In genomic region chr17:80732268-80732667, GRCh38 we compare ENCODE assay signal across 18 cellular contexts.
A peak's percentile ranks its signal among the peaks of the same experiment; 100 is the strongest.
DNase-seq lines count a peak whose midpoint lies in the region; ATAC-seq, FAIRE-seq and TF ChIP-seq lines count a peak whose summit lies in the region.
"Had no signal": no experiment of that assay in that cellular context is flagged by ENCODE, and none has a peak within 500 bp of the region (broad histone marks: within the 10 kb centered on the region; RNA-seq: fewer than 3 reads in every experiment).

No MANE protein-coding gene starts in this region.

- H3K4me1 ChIP-seq in CD4-positive, alpha-beta memory T cell (ENCODE audit: insufficient read depth, low read length), result peaks cover 24% of the 10 kb centered on the region
- H3K4me1 ChIP-seq: adrenal gland, esophagus squamous epithelium, tibial nerve had no signal

- peaks cover 11 to 51% (median 25%) of the 10 kb centered on the region in 4 donors for H3K4me1 Mint-ChIP-seq in CD4-positive, alpha-beta memory T cell
- peaks cover 19 to 58% (median 46%) of the 10 kb centered on the region in 4 donors for H3K4me1 Mint-ChIP-seq in naive thymus-derived CD8-positive, alpha-beta T cell

- ATAC-seq in naive thymus-derived CD8-positive, alpha-beta T cell, result no peak
- ATAC-seq in GM18907 (IDR thresholded peaks at IDR 0.05; ENCODE audit: unreplicated experiment), result no peak
- ATAC-seq: HCT116; natural killer cell treated with Interleukin-12 subunit alpha and Interleukin-12 subunit beta and Interleukin-15 and Interleukin-18, amount 100 ng/mL, for 72 hours; right cardiac atrium had no signal

- H3K36me3 Mint-ChIP-seq in CD4-positive, alpha-beta memory T cell, result peaks cover 23 to 38% of the 10 kb centered on the region in 2 donors
- peaks cover 0 to 7% (median 1%) of the 10 kb centered on the region in 3 donors for H3K36me3 Mint-ChIP-seq in naive thymus-derived CD8-positive, alpha-beta T cell
- H3K36me3 Mint-ChIP-seq: natural killer cell treated with Interleukin-12 subunit alpha and Interleukin-12 subunit beta and Interleukin-15 and Interleukin-18, amount 100 ng/mL, for 72 hours had no signal

- intact Hi-C loops in CD4-positive, alpha-beta memory T cell (cut with micrococcal nuclease), result loop anchor here (5.0 kb wide), 1 partner anchor 60 kb away; no protein-coding TSS in a partner anchor

- no peak for TF ChIP-seq CTCF in cardiac fibroblast (IDR thresholded peaks at IDR 0.05; ENCODE audit: low read depth, low read length)

- no peaks in the 10 kb centered on the region for H3K36me3 ChIP-seq in CD4-positive, alpha-beta memory T cell (ENCODE audit: insufficient read depth, low read length)
- H3K36me3 ChIP-seq: adrenal gland had no signal

- FAIRE-seq in frontal cortex (lab: Jason Lieb, UNC), result no peak

- H3K27me3 Mint-ChIP-seq in CD4-positive, alpha-beta memory T cell, result no peaks in the 10 kb centered on the region
- no peaks in the 10 kb centered on the region for H3K27me3 Mint-ChIP-seq in naive thymus-derived CD8-positive, alpha-beta T cell
- H3K27me3 Mint-ChIP-seq: natural killer cell treated with Interleukin-12 subunit alpha and Interleukin-12 subunit beta and Interleukin-15 and Interleukin-18, amount 100 ng/mL, for 72 hours had no signal

- in situ Hi-C loops in ACHN (cut with HindIII; ENCODE audit: low pct_ligation_motif_present, low pct_unique_long_range_greater_than_20kb, low sequenced_read_pairs), result no loop called here

- POLR2A ChIA-PET in CD4-positive, alpha-beta memory T cell (lab: Charles Lee; ENCODE audit: partially characterized antibody), result no interaction called here
- POLR2A ChIA-PET in naive thymus-derived CD8-positive, alpha-beta T cell (lab: Charles Lee), result interaction anchor here (0.8 kb wide), 1 partner anchor 101 kb away, joined by 3 read pairs; no protein-coding TSS in a partner anchor

- H3K27me3 ChIP-seq in CD4-positive, alpha-beta memory T cell (ENCODE audit: insufficient read depth, low read length), result no peaks in the 10 kb centered on the region
- H3K27me3 ChIP-seq: adrenal gland, esophagus squamous epithelium, tibial nerve had no signal

- no peak overlapping the region for H3K4me3 ChIP-seq in CD4-positive, alpha-beta memory T cell (ENCODE audit: low read length in 2 of 2)
- H3K4me3 ChIP-seq in cardiac fibroblast (replicated peaks in 1 of 2; ENCODE audit: low read depth in 2 of 2, low read length in 2 of 2), result no peak overlapping the region
- H3K4me3 ChIP-seq: adrenal gland, esophagus squamous epithelium, PC-9, tibial nerve had no signal

- H3K9me3 ChIP-seq in CD4-positive, alpha-beta memory T cell (ENCODE audit: control insufficient read depth in 1 of 2, low read length in 2 of 2), result no peaks in the 10 kb centered on the region
- H3K9me3 ChIP-seq: adrenal gland, esophagus squamous epithelium, tibial nerve had no signal

- no peaks in the 10 kb centered on the region for H3K9me3 Mint-ChIP-seq in CD4-positive, alpha-beta memory T cell
- H3K9me3 Mint-ChIP-seq in naive thymus-derived CD8-positive, alpha-beta T cell, result no peaks in the 10 kb centered on the region
- H3K9me3 Mint-ChIP-seq: natural killer cell treated with Interleukin-12 subunit alpha and Interleukin-12 subunit beta and Interleukin-15 and Interleukin-18, amount 100 ng/mL, for 72 hours had no signal

- CTCF ChIA-PET in CD4-positive, alpha-beta memory T cell (lab: Charles Lee; ENCODE audit: partially characterized antibody), result interaction anchor here (0.8 to 1.5 kb wide), 3 partner anchors 11 to 167 kb away, joined by 3 to 7 read pairs (median 7); no protein-coding TSS in a partner anchor

- no peak for DNase-seq in CD4-positive, alpha-beta memory T cell
- peak; percentile 45 for DNase-seq in HS-5 (ENCODE audit: low read depth)
- peak; percentile 12 to 36 for DNase-seq in cardiac fibroblast (ENCODE audit: low read depth in 2 of 2)
- no peak for DNase-seq in naive thymus-derived CD8-positive, alpha-beta T cell
- DNase-seq in SIG-M5 treated with dmso at 0.1 percent for 504 hours (lab: John Stamatoyannopoulos, UW; ENCODE audit: unreplicated experiment), result no peak
- no peak for DNase-seq in ACHN
- no peak for DNase-seq in frontal cortex (ENCODE audit: low spot score in 2 of 2)
- DNase-seq: adrenal gland; esophagus squamous epithelium; Kasumi-1; NCI-H446; PC-9; right cardiac atrium; stimulated activated CD4-positive, alpha-beta T cell treated with anti-CD3 and anti-CD28 coated beads, Interleukin-2, amount 100 ng/mL, for 48 hours had no signal

- no peak overlapping the region for H3K27ac ChIP-seq in CD4-positive, alpha-beta memory T cell (ENCODE audit: low read depth, low read length)
- H3K27ac ChIP-seq: adrenal gland, esophagus squamous epithelium, PC-9, tibial nerve had no signal

- H3K27ac Mint-ChIP-seq in CD4-positive, alpha-beta memory T cell, result peak overlapping the region in 4 of 7 donors; percentile 3 to 79 (median 14)
- H3K27ac Mint-ChIP-seq in naive thymus-derived CD8-positive, alpha-beta T cell, result peak overlapping the region in 6 of 10 donors; percentile 15 to 95 (median 68)

- H3K4me3 Mint-ChIP-seq in CD4-positive, alpha-beta memory T cell, result peak overlapping the region in 1 of 8 donors; percentile 21
- peak overlapping the region in 1 of 10 donors; percentile 44 for H3K4me3 Mint-ChIP-seq in naive thymus-derived CD8-positive, alpha-beta T cell
- H3K4me3 Mint-ChIP-seq: natural killer cell treated with Interleukin-12 subunit alpha and Interleukin-12 subunit beta and Interleukin-15 and Interleukin-18, amount 100 ng/mL, for 72 hours had no signal

Comparison
In these comparisons a context has a peak if more than half of its experiments do, and no peak if none do; other contexts are left out.
1. DNase-seq: peak in HS-5 (single experiment) and cardiac fibroblast (2 of 2); none in CD4-positive, alpha-beta memory T cell (0 of 5), naive thymus-derived CD8-positive, alpha-beta T cell (0 of 10), SIG-M5 treated with dmso at 0.1 percent for 504 hours (single experiment), ACHN (single experiment) and frontal cortex (0 of 2).